8 cellular contexts compared by ENCODE assay signal in genomic region chr12:120265483-120266179, GRCh38. TPM values are rescaled to one million over a fixed set of nuclear protein-coding genes. Genes with fewer than 3 reads are reported as not detected.
DNase-seq lines count a peak whose midpoint lies in the region; TF ChIP-seq lines count a peak whose summit lies in the region.

Gene PXN, minus strand, starts transcription at chr12:120265730. Its CDS starts 101 bp downstream, at chr12:120265629.

- H3K9me3 ChIP-seq in HAP-1 (no peaks in the 10 kb centered on the region), right atrium auricular region (no peaks in the 10 kb centered on the region), uterus (no peaks in the 10 kb centered on the region)

- H3K4me3 ChIP-seq in HAP-1 = peak within 1 kb of the TSS; percentile 47
- H3K4me3 ChIP-seq in right atrium auricular region = peak within 1 kb of the TSS; percentile 89 to 100
- H3K4me3 ChIP-seq in uterus = peak within 1 kb of the TSS; percentile 79 to 100

- intact Hi-C loops in uterus (cut with DNase I; ENCODE audit: low total_unique reads) = loop anchor here (2.0 kb wide), 1 partner anchor 37 kb away; no protein-coding TSS in a partner anchor

- H3K36me3 ChIP-seq in HAP-1 (replicated peaks) (no peaks in the 10 kb centered on the region), right atrium auricular region (no peaks in the 10 kb centered on the region), uterus (no peaks in the 10 kb centered on the region)

- no peaks in the 10 kb centered on the region for H3K27me3 ChIP-seq in HAP-1 (ENCODE audit: low read depth)
- H3K27me3 ChIP-seq in right atrium auricular region = no peaks in the 10 kb centered on the region
- no peaks in the 10 kb centered on the region for H3K27me3 ChIP-seq in uterus

- TF ChIP-seq CTCF in right atrium auricular region (IDR thresholded peaks at IDR 0.05) (peak; percentile 85 to 91), uterus (IDR thresholded peaks at IDR 0.05) (peak; percentile 83 to 96 (median 92))

- DNase-seq in GDM1 (lab: John Stamatoyannopoulos, UW) (peak; percentile 70), HAP-1 (ENCODE audit: low spot score in 2 of 2) (peak; percentile 68 to 92), NCI-H1092 (lab: John Stamatoyannopoulos, UW) (peak; percentile 15), T-helper 2 cell (peak; percentile 80 to 94 (median 84)), amygdala (lab: John Stamatoyannopoulos, UW) (peak in 53 of 56 donors; percentile 28 to 90 (median 68)), right atrium auricular region (ENCODE audit: low spot score) (peak; percentile 81), putamen (ENCODE audit: low spot score) (peak; percentile 80), uterus (peak; percentile 84 to 89)

- in situ Hi-C loops in HAP-1 (cut with MboI; ENCODE audit: low sequenced_read_pairs) = no loop called here

- peak; percentile 74 to 88 for TF ChIP-seq POLR2A in uterus (IDR thresholded peaks at IDR 0.05)

- H3K27ac ChIP-seq in right atrium auricular region (peak within 1 kb of the TSS; percentile 92 to 96), uterus (peak within 1 kb of the TSS; percentile 97)

- H3K4me1 ChIP-seq in HAP-1 = peaks cover 10% of the 10 kb centered on the region
- H3K4me1 ChIP-seq in right atrium auricular region = peaks cover 0 to 48% of the 10 kb centered on the region in 2 donors
- H3K4me1 ChIP-seq in uterus = no peaks in the 10 kb centered on the region

RNA-seq across cellular contexts. Expression of gene PXN, which starts in this region (rescaled TPM):
- total RNA-seq in right atrium auricular region (10 to 100 TPM; 34.7 to 76.7 TPM), uterus (100 to 1,000 TPM in 1 of 4 donors, 10 to 100 TPM in 3; 29.6 to 211 (median 41.2) TPM)

Comparison
In these comparisons a context has a peak if more than half of its experiments do, and no peak if none do; other contexts are left out.
1. Peak in every context shown above with its lines: DNase-seq, H3K4me3 ChIP-seq and H3K27ac ChIP-seq.
2. DNase-seq: peak in every context shown above with its lines; median percentile 86 in uterus; 84 in T-helper 2 cell; 81 in right atrium auricular region; 80 in HAP-1; 80 in putamen; 70 in GDM1; 68 in amygdala; 15 in NCI-H1092.